In the genomic region with DNA sequence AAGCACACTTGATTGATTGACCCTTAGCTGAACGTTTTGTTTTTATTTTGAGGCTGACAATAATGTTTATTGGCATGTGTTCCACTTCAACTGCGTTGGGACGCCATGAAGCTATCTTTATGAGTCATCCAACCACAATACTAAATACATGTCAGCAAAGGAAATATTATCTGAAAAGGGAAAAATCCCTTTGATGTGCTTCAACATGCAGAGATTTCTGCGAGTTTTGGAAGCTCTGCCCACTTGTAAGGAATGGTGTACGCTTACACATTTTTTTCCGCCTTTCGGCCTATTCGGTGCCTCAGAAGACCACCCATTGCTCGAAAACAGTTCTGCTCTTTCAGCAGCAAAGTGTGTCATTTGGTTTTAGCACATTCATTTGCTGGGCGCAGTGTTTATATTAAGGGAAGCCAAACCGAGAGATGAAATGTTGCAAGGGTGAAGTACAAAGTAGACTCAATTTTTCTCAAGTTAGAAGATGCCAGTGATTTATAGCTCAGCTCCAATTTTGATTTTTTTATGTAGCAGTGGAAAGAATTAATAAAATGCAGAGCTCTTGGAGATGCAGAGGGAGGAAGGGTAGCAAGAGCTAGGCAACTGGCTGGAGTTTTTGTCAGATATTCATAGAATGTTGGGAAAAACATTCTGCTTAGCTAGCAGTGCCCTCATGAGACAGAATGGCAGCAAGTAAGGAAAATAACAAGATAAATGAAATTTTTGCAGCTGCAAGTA, we compare ENCODE assay signal across 9 cellular contexts.
DNase-seq lines count a peak whose midpoint lies in the region; ATAC-seq, FAIRE-seq and TF ChIP-seq lines count a peak whose summit lies in the region.
"Had no signal": no experiment of that assay in that cellular context is flagged by ENCODE, and none has a peak within 500 bp of the region (broad histone marks: within the 10 kb centered on the region; RNA-seq: fewer than 3 reads in every experiment).

No MANE protein-coding gene starts in this region.

- BruUV-seq in K562 (replicated peaks; lab: Mats Ljungman, UMichigan) = no TSS peak

- under 1% methylated on average over 11 of the region's 11 CpGs for WGBS in K562 (ENCODE audit: insufficient coverage, low coverage, missing lambda C conversion rate)

- no peaks in the 10 kb centered on the region for H3K9me3 Mint-ChIP-seq in CD4-positive, alpha-beta T cell
- H3K9me3 Mint-ChIP-seq: activated naive CD8-positive, alpha-beta T cell treated with anti-CD3 and anti-CD28 coated beads, Interleukin-2, amount 10 ng/mL, durations not matched to agents 7 days and 5 days had no signal

- H3K27me3 ChIP-seq in K562 (ENCODE audit: control insufficient read depth in 2 of 2, insufficient read depth in 2 of 2, low read length in 2 of 2) (peaks cover 3 to 6% of the 10 kb centered on the region in 2 experiments; a peak in 2 of 5 replicates), muscle layer of duodenum (ENCODE audit: low read depth, low read length) (no peaks in the 10 kb centered on the region)
- no peaks in the 10 kb centered on the region for H3K27me3 ChIP-seq in CD4-positive, alpha-beta T cell (ENCODE audit: control insufficient read depth, insufficient read depth, low read length)

- no peaks in the 10 kb centered on the region for H3K79me2 ChIP-seq in K562 (ENCODE audit: control insufficient read depth, insufficient read depth, low read length)

- H3K27me3 Mint-ChIP-seq in CD4-positive, alpha-beta T cell = peaks cover 31% of the 10 kb centered on the region

- in situ Hi-C loops in K562 (cut with MboI) = no loop called here

- H3K27ac ChIP-seq in K562 (ENCODE audit: extremely low read depth, low read depth, low read length) (no peak overlapping the region), muscle layer of duodenum (ENCODE audit: low read length) (no peak overlapping the region)
- H3K27ac ChIP-seq in CD4-positive, alpha-beta T cell (ENCODE audit: low read depth, low read length) = no peak overlapping the region

- H3K4me3 ChIP-seq in K562 = no peak overlapping the region
- H3K4me3 ChIP-seq in muscle layer of duodenum (ENCODE audit: low read depth in 1 of 2, low read length in 2 of 2) = peak overlapping the region; percentile 21 to 37

- no peaks in the 10 kb centered on the region for H3K9me1 ChIP-seq in K562 (ENCODE audit: control insufficient read depth, insufficient read depth, low read length)

- H3K36me3 ChIP-seq in K562 (ENCODE audit: control insufficient read depth, insufficient read depth, low read length) (no peaks in the 10 kb centered on the region), muscle layer of duodenum (ENCODE audit: control insufficient read depth in 1 of 2, insufficient read depth in 2 of 2, low read length in 2 of 2) (no peaks in the 10 kb centered on the region)

- TF ChIP-seq EP300 in K562 (IDR thresholded peaks at IDR 0.05; ENCODE audit: low read length) = no peak

- CTCF ChIA-PET in K562 (lab: Yijun Ruan, JAX; ENCODE audit: low intra/inter-chr PET ratio) = no interaction called here
- CTCF ChIA-PET in CD4-positive, alpha-beta T cell (lab: Charles Lee) = no interaction called here

- no peak overlapping the region for H3K4me3 Mint-ChIP-seq in CD4-positive, alpha-beta T cell
- H3K4me3 Mint-ChIP-seq: activated naive CD8-positive, alpha-beta T cell treated with anti-CD3 and anti-CD28 coated beads, Interleukin-2, amount 10 ng/mL, durations not matched to agents 7 days and 5 days had no signal

- H3K4me2 ChIP-seq in K562 (ENCODE audit: insufficient read depth, low read length) = no peak overlapping the region

- H3K9me3 ChIP-seq in K562 (replicated peaks; ENCODE audit: control insufficient read depth, insufficient read depth, low read depth, low read length) = no peaks in the 10 kb centered on the region
- H3K9me3 ChIP-seq in muscle layer of duodenum (ENCODE audit: control insufficient read depth in 1 of 2, low read length in 2 of 2) = no peaks in the 10 kb centered on the region
- no peaks in the 10 kb centered on the region for H3K9me3 ChIP-seq in CD4-positive, alpha-beta T cell (ENCODE audit: control insufficient read depth, low read length)

- H3K4me1 Mint-ChIP-seq in CD4-positive, alpha-beta T cell (ENCODE audit: low read depth) = no peaks in the 10 kb centered on the region
- H3K4me1 Mint-ChIP-seq: activated naive CD8-positive, alpha-beta T cell treated with anti-CD3 and anti-CD28 coated beads, Interleukin-2, amount 10 ng/mL, durations not matched to agents 7 days and 5 days had no signal

- POLR2A ChIA-PET in K562 (lab: Yijun Ruan, JAX) = interaction anchor here (0.6 kb wide), 1 partner anchor 654 kb away, joined by 3 read pairs; no protein-coding TSS in a partner anchor
- POLR2A ChIA-PET in CD4-positive, alpha-beta T cell (lab: Charles Lee) = no interaction called here

- ATAC-seq in HG03442 (IDR thresholded peaks at IDR 0.05; ENCODE audit: unreplicated experiment) (peak; percentile 82), K562 (no peak), HG03460 (IDR thresholded peaks at IDR 0.05; ENCODE audit: unreplicated experiment) (no peak)
- ATAC-seq in CD4-positive, alpha-beta T cell (ENCODE audit: poor library complexity) = no peak

- TF ChIP-seq RAD21 in K562 (CRISPR knock-in tag; conservative IDR thresholded peaks at IDR 0.05 in 1 of 2, IDR thresholded peaks at IDR 0.05 in 1 of 2) = 0 out of 4 replicates have a peak, but pooled peaks of 1 of the 2 experiments have one; percentile 9

- no peaks in the 10 kb centered on the region for H4K20me1 ChIP-seq in K562 (replicated peaks; ENCODE audit: control insufficient read depth, insufficient read depth, low read length)

- FAIRE-seq in K562 (lab: Jason Lieb, UNC) = no peak

- no peak for TF ChIP-seq CTCF in K562 (IDR thresholded peaks at IDR 0.05 in 2 of 3, conservative IDR thresholded peaks at IDR 0.05 in 1 of 3; ENCODE audit: insufficient read depth in 2 of 3, low read depth in 1 of 3, low read length in 3 of 3)
- no peak for TF ChIP-seq CTCF in CD4-positive, alpha-beta T cell (IDR thresholded peaks at IDR 0.05)

- intact Hi-C loops in K562 (cut with micrococcal nuclease) = no loop called here
- intact Hi-C loops in CD4-positive, alpha-beta T cell (cut with DNase I, micrococcal nuclease) = no loop called here

- H3K36me3 Mint-ChIP-seq in CD4-positive, alpha-beta T cell (ENCODE audit: low read depth) = no peaks in the 10 kb centered on the region
- H3K36me3 Mint-ChIP-seq: activated naive CD8-positive, alpha-beta T cell treated with anti-CD3 and anti-CD28 coated beads, Interleukin-2, amount 10 ng/mL, durations not matched to agents 7 days and 5 days had no signal

- no peak overlapping the region for H2AFZ ChIP-seq in K562 (ENCODE audit: low read depth, low read length)

- H3K4me1 ChIP-seq in K562 (replicated peaks in 1 of 2; ENCODE audit: control insufficient read depth in 2 of 2, insufficient read depth in 2 of 2, low read length in 2 of 2) = no peaks in the 10 kb centered on the region
- H3K4me1 ChIP-seq in muscle layer of duodenum (ENCODE audit: control insufficient read depth in 1 of 2, insufficient read depth in 2 of 2, low read length in 2 of 2) = peaks cover 0 to 26% of the 10 kb centered on the region in 2 donors

- TF ChIP-seq POLR2A in K562 (conservative IDR thresholded peaks at IDR 0.05) = no peak

- no peak overlapping the region for H3K9ac ChIP-seq in K562 (ENCODE audit: insufficient read depth in 1 of 2, low read depth in 2 of 2, low read length in 2 of 2)

- H3K27ac Mint-ChIP-seq in CD4-positive, alpha-beta T cell = no peak overlapping the region
- H3K27ac Mint-ChIP-seq: activated naive CD8-positive, alpha-beta T cell treated with anti-CD3 and anti-CD28 coated beads, Interleukin-2, amount 10 ng/mL, durations not matched to agents 7 days and 5 days had no signal

- DNase-seq in COLO829 (ENCODE audit: low spot score) (peak; percentile 51), K562 (ENCODE audit: extremely low read depth in 1 of 4, low spot score in 3 of 4) (no peak), DMS153 (lab: John Stamatoyannopoulos, UW) (no peak)
- no peak for DNase-seq in activated CD8-positive, alpha-beta memory T cell treated with anti-CD3 and anti-CD28 coated beads, Interleukin-2, amount 50 U/mL, for 48 hours
- no peak for DNase-seq in CD4-positive, alpha-beta T cell
- DNase-seq: activated naive CD8-positive, alpha-beta T cell treated with anti-CD3 and anti-CD28 coated beads, Interleukin-2, amount 10 ng/mL, durations not matched to agents 7 days and 5 days had no signal

TF ChIP-seq in K562, 482 proteins besides CTCF, POLR2A, EP300 and RAD21:
- TF ChIP-seq, protein P1, sequence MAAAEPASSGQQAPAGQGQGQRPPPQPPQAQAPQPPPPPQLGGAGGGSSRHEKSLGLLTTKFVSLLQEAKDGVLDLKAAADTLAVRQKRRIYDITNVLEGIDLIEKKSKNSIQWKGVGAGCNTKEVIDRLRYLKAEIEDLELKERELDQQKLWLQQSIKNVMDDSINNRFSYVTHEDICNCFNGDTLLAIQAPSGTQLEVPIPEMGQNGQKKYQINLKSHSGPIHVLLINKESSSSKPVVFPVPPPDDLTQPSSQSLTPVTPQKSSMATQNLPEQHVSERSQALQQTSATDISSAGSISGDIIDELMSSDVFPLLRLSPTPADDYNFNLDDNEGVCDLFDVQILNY (CRISPR knock-in tag; IDR thresholded peaks at IDR 0.05) = no peak
- TF ChIP-seq LARP7 (IDR thresholded peaks at IDR 0.05) (no peak), BRD9 (IDR thresholded peaks at IDR 0.05; ENCODE audit: low read depth, partially characterized antibody) (no peak), FOSL1 (tag; conservative IDR thresholded peaks at IDR 0.05) (peak; percentile 58), ZNF197 (CRISPR knock-in tag; IDR thresholded peaks at IDR 0.05; ENCODE audit: low read depth) (no peak), CBX8 (IDR thresholded peaks at IDR 0.05; ENCODE audit: borderline replicate concordance, extremely low read depth, low read depth, low read length, poor library complexity, severe bottlenecking) (no peak)
